Comparison of ENCODE assay signal across 1 cellular context in genomic region chr6:7119272-7119801, GRCh38.
A peak's percentile ranks its signal among the peaks of the same experiment; 100 is the strongest.
TF ChIP-seq lines count a peak whose summit lies in the region.

No MANE protein-coding gene starts in this region.

TF ChIP-seq in K562, 482 proteins besides CTCF, POLR2A, EP300 and RAD21 (continued from another document and continues in another):
- TF ChIP-seq BCLAF1 (IDR thresholded peaks at IDR 0.05; ENCODE audit: borderline replicate concordance in 1 of 2, control insufficient read depth in 1 of 2, low read depth in 2 of 2, low read length in 1 of 2) (peak in 1 of 2 experiments; percentile 58; a peak in 1 of 4 replicates), BRD4 (IDR thresholded peaks at IDR 0.05) (no peak), ZNF146 (CRISPR knock-in tag; IDR thresholded peaks at IDR 0.05; ENCODE audit: unreplicated experiment) (no peak), ARID2 (IDR thresholded peaks at IDR 0.05) (0 out of 2 replicates have a peak, but pooled peaks have one; percentile 45), MECOM (CRISPR knock-in tag; IDR thresholded peaks at IDR 0.05) (peak; percentile 95), E2F3 (CRISPR knock-in tag; IDR thresholded peaks at IDR 0.05) (no peak), HNRNPK (IDR thresholded peaks at IDR 0.05; ENCODE audit: low read depth, low read length, poor library complexity, severe bottlenecking) (no peak), JUND (IDR thresholded peaks at IDR 0.05; ENCODE audit: borderline replicate concordance, low read depth, low read length) (0 out of 2 replicates have a peak, but pooled peaks have one; percentile 29), JUND (tag; IDR thresholded peaks at IDR 0.05; ENCODE audit: borderline replicate concordance, low read depth, low read length) (peak; percentile 55; the same call in 1 of the 3 replicates), CBFA2T3 (IDR thresholded peaks at IDR 0.05) (peak; percentile 92), POLR2AphosphoS5 (IDR thresholded peaks at IDR 0.05; ENCODE audit: control insufficient read depth, insufficient read depth, low read depth, low read length) (peak; percentile 62), ZNF311 (CRISPR knock-in tag; IDR thresholded peaks at IDR 0.05) (no peak), WHSC1 (IDR thresholded peaks at IDR 0.05; ENCODE audit: low read length) (no peak), TARDBP (IDR thresholded peaks at IDR 0.05) (no peak), JUNB (CRISPR knock-in tag; conservative IDR thresholded peaks at IDR 0.05) (no peak), CUX1 (CRISPR knock-in tag; IDR thresholded peaks at IDR 0.05) (no peak), MLLT1 (IDR thresholded peaks at IDR 0.05) (peak; percentile 66 to 70; a peak in 3 of 4 replicates), ETS1 (conservative IDR thresholded peaks at IDR 0.05; ENCODE audit: control insufficient read depth, low read depth, low read length) (no peak), HDAC6 (IDR thresholded peaks at IDR 0.05; ENCODE audit: low read depth, low read length) (no peak), ZNF232 (CRISPR knock-in tag; IDR thresholded peaks at IDR 0.05) (no peak), RBM22 (IDR thresholded peaks at IDR 0.05; ENCODE audit: low read depth, low read length, poor library complexity, severe bottlenecking) (no peak), ZNF764 (CRISPR knock-in tag; IDR thresholded peaks at IDR 0.05; ENCODE audit: low read depth) (no peak), FOXJ2 (tag; IDR thresholded peaks at IDR 0.05) (no peak), CREBBP (IDR thresholded peaks at IDR 0.05; ENCODE audit: low read depth, low read length) (no peak), TSC22D4 (tag; IDR thresholded peaks at IDR 0.05) (no peak), HMG20A (CRISPR knock-in tag; conservative IDR thresholded peaks at IDR 0.05) (no peak), ZNF143 (CRISPR knock-in tag; IDR thresholded peaks at IDR 0.05) (peak; percentile 69), ATF7 (IDR thresholded peaks at IDR 0.05) (peak; percentile 54; the same call in 1 of the 2 replicates), GABPA (tag; conservative IDR thresholded peaks at IDR 0.05; ENCODE audit: low read depth) (no peak), JUN (IDR thresholded peaks at IDR 0.05; ENCODE audit: borderline replicate concordance, low read depth, low read length) (peak; percentile 17; the same call in 1 of the 2 replicates), JUN (CRISPR knock-in tag; IDR thresholded peaks at IDR 0.05; ENCODE audit: borderline replicate concordance) (no peak), EHMT2 (IDR thresholded peaks at IDR 0.05) (peak; percentile 85), CHAMP1 (IDR thresholded peaks at IDR 0.05) (peak; percentile 80; the same call in 1 of the 2 replicates), ZBTB5 (IDR thresholded peaks at IDR 0.05) (0 out of 2 replicates have a peak, but pooled peaks have one; percentile 32), ZNF77 (CRISPR knock-in tag; IDR thresholded peaks at IDR 0.05) (no peak), NCOA6 (IDR thresholded peaks at IDR 0.05) (no peak), LARP7 (IDR thresholded peaks at IDR 0.05) (0 out of 2 replicates have a peak, but pooled peaks have one; percentile 95), KLF16 (IDR thresholded peaks at IDR 0.05) (no peak), SMARCB1 (IDR thresholded peaks at IDR 0.05; ENCODE audit: insufficient read length, low read depth) (no peak)
